ENCODE assay signal across 9 cellular contexts in the genomic region with DNA sequence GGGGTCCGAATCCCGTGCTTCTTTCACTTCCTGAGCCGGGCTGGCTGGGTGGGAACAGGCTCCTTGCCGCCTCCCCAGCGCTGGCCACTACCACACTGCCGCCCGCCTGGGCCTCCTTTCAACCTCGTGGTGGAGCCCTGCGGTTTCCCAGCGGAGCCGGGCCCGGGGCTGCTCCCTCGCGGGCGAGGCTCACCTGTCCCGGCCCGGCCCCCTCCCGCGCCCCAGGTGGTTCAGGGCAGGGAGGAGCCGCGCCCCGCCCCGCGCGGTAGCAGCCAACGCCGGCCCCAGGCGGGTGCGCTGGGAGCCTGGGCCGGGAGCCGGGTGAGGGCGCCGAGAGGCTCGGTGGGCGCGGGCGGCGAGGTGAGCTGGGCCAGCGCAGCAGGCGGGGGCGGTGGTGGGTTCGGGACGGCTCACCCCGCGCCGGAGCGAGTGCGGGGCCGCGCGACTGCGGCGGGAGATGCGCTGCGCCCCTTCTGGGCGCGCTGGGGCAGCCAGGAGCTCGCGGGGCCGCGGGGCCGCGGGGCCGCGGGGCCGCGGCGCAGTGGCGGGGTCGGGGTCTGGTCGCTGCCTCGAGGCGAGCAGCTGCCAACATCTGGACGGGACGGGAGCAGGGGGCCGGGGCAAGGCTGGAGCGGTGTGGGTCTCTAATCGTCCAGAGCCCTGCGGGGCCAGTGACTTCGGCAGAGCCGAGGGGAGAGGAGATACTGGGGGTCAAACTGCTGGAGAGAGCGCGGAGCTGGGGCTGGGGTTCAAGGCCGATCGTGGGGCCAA. TPM values are rescaled to one million over a fixed set of nuclear protein-coding genes. Genes with fewer than 3 reads are reported as not detected.
DNase-seq lines count a peak whose midpoint lies in the region; ATAC-seq and TF ChIP-seq lines count a peak whose summit lies in the region.
"Had no signal": no experiment of that assay in that cellular context is flagged by ENCODE, and none has a peak within 500 bp of the region (broad histone marks: within the 10 kb centered on the region; RNA-seq: fewer than 3 reads in every experiment).

A gene with protein sequence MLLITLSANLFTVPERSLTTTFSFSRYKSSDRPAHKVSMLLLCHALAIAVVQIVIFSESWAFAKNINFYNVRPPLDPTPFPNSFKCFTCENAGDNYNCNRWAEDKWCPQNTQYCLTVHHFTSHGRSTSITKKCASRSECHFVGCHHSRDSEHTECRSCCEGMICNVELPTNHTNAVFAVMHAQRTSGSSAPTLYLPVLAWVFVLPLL (plus strand): TSS at position 258 of the 771 bp plus-strand sequence. CDS start 92,250 bp downstream, outside the sequence.

- H3K4me2 ChIP-seq in fibroblast of lung (ENCODE audit: extremely low read depth, insufficient read depth, low read length): peak within 1 kb of the TSS; percentile 8

- H3K4me1 ChIP-seq in fibroblast of lung (ENCODE audit: control insufficient read depth, extremely low read depth, insufficient read depth, low read length): no peaks in the 10 kb centered on the region

- H3K27me3 ChIP-seq in fibroblast of lung (ENCODE audit: control insufficient read depth, insufficient read depth, low read length): peaks cover 29% of the 10 kb centered on the region

- no peak within 1 kb of the TSS for H2AFZ ChIP-seq in fibroblast of lung (ENCODE audit: low read length)

- no peak for TF ChIP-seq CTCF in AG09309 (IDR thresholded peaks at IDR 0.05; ENCODE audit: control insufficient read depth, insufficient read depth, low read depth, low read length, missing control alignments)
- TF ChIP-seq CTCF in fibroblast of lung (conservative IDR thresholded peaks at IDR 0.05 in 1 of 2, IDR thresholded peaks at IDR 0.05 in 1 of 2; ENCODE audit: low read depth in 1 of 2, low read length in 2 of 2): no peak

- H4K20me1 ChIP-seq in fibroblast of lung (ENCODE audit: control insufficient read depth, extremely low read depth, insufficient read depth, low read length): no peaks in the 10 kb centered on the region

- H3K9me3 ChIP-seq in fibroblast of lung (ENCODE audit: control insufficient read depth, insufficient read depth, low read depth, low read length): no peaks in the 10 kb centered on the region

- TF ChIP-seq POLR2A in GM18505 (IDR thresholded peaks at IDR 0.05; ENCODE audit: borderline replicate concordance, extremely low read depth, insufficient read depth, insufficient read length): no peak

- H3K36me3 ChIP-seq in fibroblast of lung (ENCODE audit: control insufficient read depth, insufficient read depth, low read length): no peaks in the 10 kb centered on the region

- no peaks in the 10 kb centered on the region for H3K79me2 ChIP-seq in fibroblast of lung (ENCODE audit: control insufficient read depth, insufficient read depth, low read length)

- no peak within 1 kb of the TSS for H3K9ac ChIP-seq in fibroblast of lung (ENCODE audit: insufficient read depth, low read length)

- H3K27ac ChIP-seq in fibroblast of lung (ENCODE audit: insufficient read depth, low read length): no peak within 1 kb of the TSS

- peak; percentile 64 for ATAC-seq in GM18505 (IDR thresholded peaks at IDR 0.05; ENCODE audit: unreplicated experiment)
- ATAC-seq in HG02943 (IDR thresholded peaks at IDR 0.05; ENCODE audit: low read depth, unreplicated experiment): peak; percentile 45
- peak; percentile 17 for ATAC-seq in sciatic nerve
- ATAC-seq in HG02840 (IDR thresholded peaks at IDR 0.05; ENCODE audit: low FRiP score, unreplicated experiment): no peak

- DNase-seq in AG09309 (ENCODE audit: low read depth): no peak
- peak; percentile 61 for DNase-seq in NCI-H774 (lab: John Stamatoyannopoulos, UW)
- no peak for DNase-seq in fibroblast of lung (ENCODE audit: low read depth in 2 of 2)
- no peak for DNase-seq in sciatic nerve (ENCODE audit: low spot score)
- DNase-seq in GOT3 (lab: John Stamatoyannopoulos, UW): no peak

- intact Hi-C loops in sciatic nerve (cut with DNase I): no loop called here

- peak within 1 kb of the TSS; percentile 58 for H3K4me3 ChIP-seq in AG09309 (ENCODE audit: control insufficient read depth, low read depth, low read length)
- peak within 1 kb of the TSS in 2 of 4 experiments; percentile 12 to 17 for H3K4me3 ChIP-seq in fibroblast of lung (replicated peaks in 1 of 4; ENCODE audit: control extremely low read depth in 1 of 4, insufficient read depth in 1 of 4, low read depth in 3 of 4, low read length in 4 of 4)

RNA-seq across cellular contexts. Expression of the gene that starts here (rescaled TPM):
- not detected in 2 replicates for total RNA-seq in fibroblast of lung
- 0.11 TPM in 1 of 2 replicates, not detected in the other for polyA plus RNA-seq in fibroblast of lung
- not detected in 2 replicates for polyA plus RNA-seq in fibroblast of lung (2012)
- not detected in 2 replicates for polyA minus RNA-seq in fibroblast of lung (ENCODE audit: low replicate concordance)
- not detected for total RNA-seq in sciatic nerve
- total RNA-seq: lung microvascular endothelial cell had no signal

Comparison
In these comparisons a context has a peak if more than half of its experiments do, and no peak if none do; other contexts are left out.
1. Peak in ATAC-seq in sciatic nerve; RNA of the gene not detected or under 1 TPM.